In genomic region chr14:64504897-64505771, GRCh38 we compare ENCODE assay signal across 1 cellular context.
TF ChIP-seq lines count a peak whose summit lies in the region.

No MANE protein-coding gene starts in this region.

TF ChIP-seq in SK-N-SH treated with all-trans-retinoic acid at 6 μM for 48 hours, 23 proteins besides CTCF, POLR2A, EP300 and RAD21 (continued from another document):
- TF ChIP-seq PATZ1 (CRISPR knock-in tag; IDR thresholded peaks at IDR 0.05; ENCODE audit: borderline replicate concordance), result no peak
- TF ChIP-seq ZC3H10 (CRISPR knock-in tag; IDR thresholded peaks at IDR 0.05), result no peak
- no peak for TF ChIP-seq POU6F1 (CRISPR knock-in tag; IDR thresholded peaks at IDR 0.05; ENCODE audit: borderline replicate concordance, low read depth)
- no peak for TF ChIP-seq ZNF8 (CRISPR knock-in tag; IDR thresholded peaks at IDR 0.05)
- TF ChIP-seq RARB (CRISPR knock-in tag; IDR thresholded peaks at IDR 0.05), result no peak
